Comparison of ENCODE assay signal across 3 cellular contexts in genomic region chr9:8831568-8831967, GRCh38.
TF ChIP-seq lines count a peak whose summit lies in the region.

No MANE protein-coding gene starts in this region.

TF ChIP-seq in liver, 16 proteins besides CTCF, POLR2A, EP300 and RAD21 (continued from another document):
- no peak for TF ChIP-seq MAX (IDR thresholded peaks at IDR 0.05)

TF ChIP-seq in HepG2, 621 proteins besides CTCF, POLR2A, EP300 and RAD21 (continued from another document):
- TF ChIP-seq ZBTB4 (CRISPR knock-in tag; IDR thresholded peaks at IDR 0.05; ENCODE audit: borderline replicate concordance): no peak
- TF ChIP-seq ZNF562 (CRISPR knock-in tag; IDR thresholded peaks at IDR 0.05; ENCODE audit: borderline replicate concordance): no peak
- TF ChIP-seq TIGD3 (CRISPR knock-in tag; IDR thresholded peaks at IDR 0.05; ENCODE audit: borderline replicate concordance): no peak
- no peak for TF ChIP-seq ZFP82 (CRISPR knock-in tag; IDR thresholded peaks at IDR 0.05; ENCODE audit: borderline replicate concordance)
- TF ChIP-seq FOXK1 (CRISPR knock-in tag; IDR thresholded peaks at IDR 0.05; ENCODE audit: borderline replicate concordance, low read depth): no peak
- TF ChIP-seq ZNF160 (CRISPR knock-in tag; IDR thresholded peaks at IDR 0.05): no peak

TF ChIP-seq in endothelial cell of umbilical vein, 7 proteins besides CTCF, POLR2A, EP300 and RAD21 (continued from another document):
- TF ChIP-seq MAX (IDR thresholded peaks at IDR 0.05; ENCODE audit: insufficient read depth, insufficient read length) (no peak), GATA2 (IDR thresholded peaks at IDR 0.05; ENCODE audit: insufficient read depth, insufficient read length, low read depth, low read length) (no peak), POLR2AphosphoS5 (IDR thresholded peaks at IDR 0.05; ENCODE audit: insufficient read depth, low read depth, low read length) (no peak), JUN (IDR thresholded peaks at IDR 0.05; ENCODE audit: borderline replicate concordance, insufficient read depth, insufficient read length, low read depth) (no peak), MYC (IDR thresholded peaks at IDR 0.05; ENCODE audit: low read depth, low read length) (no peak), FOS (IDR thresholded peaks at IDR 0.05; ENCODE audit: borderline replicate concordance, insufficient read depth, low read length) (no peak)
TF ChIP-seq in endothelial cell of umbilical vein: peak in this region for 0.
